ENCODE assay signal across 16 cellular contexts in genomic region chr9:124046189-124046588, GRCh38. TPM values are rescaled to one million over a fixed set of nuclear protein-coding genes. Genes with fewer than 3 reads are reported as not detected.
"Had no signal": no experiment of that assay in that cellular context is flagged by ENCODE, and none has a peak within 500 bp of the region (broad histone marks: within the 10 kb centered on the region; RNA-seq: fewer than 3 reads in every experiment).

No MANE protein-coding gene starts in this region.

- H3K27me3 ChIP-seq: right atrium auricular region had no signal

- H3K9me3 ChIP-seq: colonic mucosa, gastroesophageal sphincter, heart right ventricle, right atrium auricular region, SK-N-SH had no signal

- H3K4me3 Mint-ChIP-seq: activated B cell treated with CpG ODN at 0.5 μM for 24 hours; activated CD4-positive, alpha-beta memory T cell treated with anti-CD3 and anti-CD28 coated beads, Interleukin-2, amount 10 ng/mL, durations not matched to agents 7 days and 5 days; central memory CD8-positive, alpha-beta T cell had no signal

- H3K4me3 ChIP-seq: lung had no signal

- H3K9ac ChIP-seq: SK-N-SH had no signal

- H3K9me3 Mint-ChIP-seq: activated B cell treated with CpG ODN at 0.5 μM for 24 hours; activated CD4-positive, alpha-beta memory T cell treated with anti-CD3 and anti-CD28 coated beads, Interleukin-2, amount 10 ng/mL, durations not matched to agents 7 days and 5 days; central memory CD8-positive, alpha-beta T cell had no signal

- H3K4me1 Mint-ChIP-seq: central memory CD8-positive, alpha-beta T cell had no signal

- H3K27ac Mint-ChIP-seq: activated B cell treated with CpG ODN at 0.5 μM for 24 hours; activated CD4-positive, alpha-beta memory T cell treated with anti-CD3 and anti-CD28 coated beads, Interleukin-2, amount 10 ng/mL, durations not matched to agents 7 days and 5 days; progenitor cell of endocrine pancreas had no signal

- H3K27ac ChIP-seq: colonic mucosa had no signal

- H3K36me3 ChIP-seq: colonic mucosa, gastroesophageal sphincter, heart right ventricle, right atrium auricular region had no signal

- DNase-seq: activated B cell treated with CpG ODN at 0.5 μM for 24 hours; activated CD4-positive, alpha-beta memory T cell treated with anti-CD3 and anti-CD28 coated beads, Interleukin-2, amount 10 ng/mL, durations not matched to agents 7 days and 5 days; activated CD8-positive, alpha-beta memory T cell treated with anti-CD3 and anti-CD28 coated beads, Interleukin-2, amount 50 U/mL, for 4 hours; activated effector memory CD4-positive, alpha-beta T cell treated with Interleukin-2 at 50 U/mL for 16 hours; activated naive CD4-positive, alpha-beta T cell treated with anti-CD3 and anti-CD28 coated beads, Interleukin-2, amount 50 U/mL, for 16 hours; stimulated activated CD4-positive, alpha-beta T cell treated with anti-CD3 and anti-CD28 coated beads, Interleukin-2, amount 100 ng/mL, for 48 hours had no signal

RNA-seq across cellular contexts. Expression of gene LHX2, which starts 34.6 kb away (rescaled TPM):
- total RNA-seq: activated B cell treated with CpG ODN at 0.5 μM for 24 hours; activated CD4-positive, alpha-beta memory T cell treated with anti-CD3 and anti-CD28 coated beads, Interleukin-2, amount 10 ng/mL, durations not matched to agents 7 days and 5 days; gastroesophageal sphincter; omental fat pad; progenitor cell of endocrine pancreas had no signal
- polyA plus RNA-seq: esophagus, SK-N-SH had no signal
